Comparison of ENCODE assay signal across 12 cellular contexts in genomic region chr4:74156521-74156920, GRCh38. TPM values are rescaled to one million over a fixed set of nuclear protein-coding genes. Genes with fewer than 3 reads are reported as not detected.
DNase-seq lines count a peak whose midpoint lies in the region; ATAC-seq and TF ChIP-seq lines count a peak whose summit lies in the region.
"Had no signal": no experiment of that assay in that cellular context is flagged by ENCODE, and none has a peak within 500 bp of the region (broad histone marks: within the 10 kb centered on the region; RNA-seq: fewer than 3 reads in every experiment).

No MANE protein-coding gene starts in this region.

- H3K27me3 Mint-ChIP-seq in chondrocyte (ENCODE audit: low read depth) (no peaks in the 10 kb centered on the region), neural progenitor cell (ENCODE audit: insufficient read depth, low read depth) (no peaks in the 10 kb centered on the region)

- TF ChIP-seq CTCF in SK-N-SH (IDR thresholded peaks at IDR 0.05) (no peak), chondrocyte (IDR thresholded peaks at IDR 0.05) (no peak), neural progenitor cell (IDR thresholded peaks at IDR 0.05) (no peak)

- no peaks in the 10 kb centered on the region; the same call in 1 of the 2 replicates for H3K27me3 ChIP-seq in SK-N-SH (ENCODE audit: insufficient read depth)
- H3K27me3 ChIP-seq in MG63 = no peaks in the 10 kb centered on the region
- H3K27me3 ChIP-seq in neural progenitor cell = peaks cover 31% of the 10 kb centered on the region

- H4K20me1 ChIP-seq in SK-N-SH (ENCODE audit: insufficient read depth) = no peaks in the 10 kb centered on the region
- peaks cover 18% of the 10 kb centered on the region for H4K20me1 ChIP-seq in neural progenitor cell (ENCODE audit: low read depth)

- H3K4me3 ChIP-seq in SK-N-SH (ENCODE audit: low read depth in 2 of 2, low read length in 1 of 2) (no peak overlapping the region), MG63 (peak overlapping the region; percentile 57; the same call in 1 of the 2 replicates), neural progenitor cell (no peak overlapping the region)

- POLR2A ChIA-PET in SK-N-SH (lab: Yijun Ruan, JAX) = no interaction called here

- H3K9me2 ChIP-seq in SK-N-SH = peaks cover under 1% of the 10 kb centered on the region; the same call in 1 of the 2 replicates

- peaks cover 11 to 15% of the 10 kb centered on the region in 2 experiments for H3K36me3 ChIP-seq in SK-N-SH (replicated peaks in 1 of 2; ENCODE audit: control insufficient read depth in 1 of 2, insufficient read depth in 2 of 2, low read length in 1 of 2)
- H3K36me3 ChIP-seq in MG63 = peaks cover 4% of the 10 kb centered on the region
- no peaks in the 10 kb centered on the region for H3K36me3 ChIP-seq in neural progenitor cell

- peak overlapping the region; percentile 91; a peak in 3 of 4 replicates for H3K27ac ChIP-seq in SK-N-SH (ENCODE audit: low read depth in 2 of 2, low read length in 1 of 2)
- no peak overlapping the region for H3K27ac ChIP-seq in neural progenitor cell

- H3K4me2 ChIP-seq in SK-N-SH = no peak overlapping the region
- no peak overlapping the region for H3K4me2 ChIP-seq in neural progenitor cell

- H3K4me1 Mint-ChIP-seq in chondrocyte (ENCODE audit: low read depth) (peaks cover 26% of the 10 kb centered on the region), neural progenitor cell (peaks cover 31% of the 10 kb centered on the region)

- H3F3A ChIP-seq in SK-N-SH (replicated peaks; ENCODE audit: insufficient read depth) (peaks cover 8% of the 10 kb centered on the region), neural progenitor cell (ENCODE audit: low read depth) (peaks cover 17% of the 10 kb centered on the region)

- H3K9me3 Mint-ChIP-seq in chondrocyte (ENCODE audit: low read depth) (no peaks in the 10 kb centered on the region), neural progenitor cell (no peaks in the 10 kb centered on the region)
- H3K9me3 Mint-ChIP-seq: activated naive CD4-positive, alpha-beta T cell treated with anti-CD3 and anti-CD28 coated beads, Interleukin-2, amount 10 ng/mL, durations not matched to agents 7 days and 5 days had no signal

- no peak for TF ChIP-seq EP300 in SK-N-SH (IDR thresholded peaks at IDR 0.05; ENCODE audit: borderline replicate concordance in 1 of 2, low read depth in 1 of 2, low read length in 1 of 2)

- H3K27ac Mint-ChIP-seq in chondrocyte (ENCODE audit: unreplicated experiment) (peak overlapping the region; percentile 96), neural progenitor cell (peak overlapping the region; percentile 96)
- H3K27ac Mint-ChIP-seq: activated naive CD4-positive, alpha-beta T cell treated with anti-CD3 and anti-CD28 coated beads, Interleukin-2, amount 10 ng/mL, durations not matched to agents 7 days and 5 days had no signal

- 0 out of 2 replicates have a peak overlapping the region, but pooled peaks have one; percentile 94 for H2AFZ ChIP-seq in SK-N-SH (ENCODE audit: low read depth)
- H2AFZ ChIP-seq in neural progenitor cell (replicated peaks) = no peak overlapping the region

- CTCF ChIA-PET in SK-N-SH (lab: Yijun Ruan, JAX) = interaction anchor here (1.0 kb wide), 1 partner anchor 15 kb away, joined by 3 read pairs; no protein-coding TSS in a partner anchor

- H3K36me3 Mint-ChIP-seq in chondrocyte (ENCODE audit: low read depth) = peaks cover 6% of the 10 kb centered on the region
- H3K36me3 Mint-ChIP-seq in neural progenitor cell = peaks cover 4% of the 10 kb centered on the region

- DNase-seq in SK-N-SH (no peak), MG63 (no peak), chondrocyte (ENCODE audit: low spot score) (no peak), neural progenitor cell (ENCODE audit: low spot score) (no peak), DMS153 (lab: John Stamatoyannopoulos, UW) (no peak), NCI-H446 treated with DMSO at 0.1 percent for 48 hours (lab: John Stamatoyannopoulos, UW) (no peak), NCI-H2081 (lab: John Stamatoyannopoulos, UW) (no peak)
- DNase-seq: 8988T; activated naive CD4-positive, alpha-beta T cell treated with anti-CD3 and anti-CD28 coated beads, Interleukin-2, amount 10 ng/mL, durations not matched to agents 7 days and 5 days; small intestine had no signal

- no peak for TF ChIP-seq RAD21 in SK-N-SH (IDR thresholded peaks at IDR 0.05; ENCODE audit: low read length)

- H3K4me3 Mint-ChIP-seq in chondrocyte (ENCODE audit: unreplicated experiment) (peak overlapping the region; percentile 84), neural progenitor cell (peak overlapping the region; percentile 87)

- WGBS in SK-N-SH (ENCODE audit: low lambda C conversion rate) = 95% methylated on average over 2 of the region's 2 CpGs

- no peaks in the 10 kb centered on the region for H3K9me3 ChIP-seq in SK-N-SH
- no peaks in the 10 kb centered on the region for H3K9me3 ChIP-seq in MG63
- no peaks in the 10 kb centered on the region for H3K9me3 ChIP-seq in neural progenitor cell (ENCODE audit: low read depth)

- H3K79me2 ChIP-seq in SK-N-SH (ENCODE audit: insufficient read depth) = peaks cover 18% of the 10 kb centered on the region
- peaks cover 24% of the 10 kb centered on the region for H3K79me2 ChIP-seq in neural progenitor cell (ENCODE audit: low read depth)

- ATAC-seq in SK-N-SH treated with all-trans-retinoic acid at 6 μM for 48 hours = no peak

- H3K9ac ChIP-seq in SK-N-SH (peak overlapping the region; percentile 80; the same call in 1 of the 2 replicates), neural progenitor cell (no peak overlapping the region)

- H3K4me1 ChIP-seq in SK-N-SH (ENCODE audit: control insufficient read depth in 1 of 2, insufficient read depth in 2 of 2, low read depth in 1 of 2, low read length in 1 of 2) (peaks cover 5 to 7% of the 10 kb centered on the region in 2 experiments; a peak in 3 of 4 replicates), neural progenitor cell (peaks cover 14% of the 10 kb centered on the region)

TF ChIP-seq in SK-N-SH, 30 proteins besides CTCF, POLR2A, EP300 and RAD21:
- TF ChIP-seq NRF1 (IDR thresholded peaks at IDR 0.05; ENCODE audit: low read depth, low read length) = no peak
- no peak for TF ChIP-seq PBX3 (IDR thresholded peaks at IDR 0.05)
- TF ChIP-seq SMC3 (IDR thresholded peaks at IDR 0.05; ENCODE audit: low read depth, low read length) = no peak
- no peak for TF ChIP-seq RCOR1 (IDR thresholded peaks at IDR 0.05; ENCODE audit: low read length)
- no peak for TF ChIP-seq POLR2AphosphoS5 (IDR thresholded peaks at IDR 0.05; ENCODE audit: low read depth, low read length)
- TF ChIP-seq FOXJ3 (CRISPR knock-in tag; IDR thresholded peaks at IDR 0.05) = no peak
- TF ChIP-seq TAF1 (IDR thresholded peaks at IDR 0.05; ENCODE audit: borderline replicate concordance, low read depth, low read length) = no peak

TF ChIP-seq in SK-N-SH treated with all-trans-retinoic acid at 6 μM for 48 hours, 23 proteins besides CTCF, POLR2A, EP300 and RAD21 (continues in another document):
- TF ChIP-seq ISL1 (CRISPR knock-in tag; IDR thresholded peaks at IDR 0.05) = no peak
- no peak for TF ChIP-seq TSHZ2 (CRISPR knock-in tag; IDR thresholded peaks at IDR 0.05)
- no peak for TF ChIP-seq GLIS3 (CRISPR knock-in tag; IDR thresholded peaks at IDR 0.05)
- no peak for TF ChIP-seq ZC3H10 (CRISPR knock-in tag; IDR thresholded peaks at IDR 0.05)
- TF ChIP-seq PPARA (CRISPR knock-in tag; IDR thresholded peaks at IDR 0.05; ENCODE audit: borderline replicate concordance) = no peak

RNA-seq across cellular contexts. Expression of gene MTHFD2L, which starts 1.4 kb away (rescaled TPM):
- 4.8 and 8.2 TPM in 2 replicates for polyA plus RNA-seq in SK-N-SH (2012; rRNA removed)
- 5.9 and 8.4 TPM in 2 replicates for polyA plus RNA-seq in SK-N-SH (2012; cell fraction: cytosol; rRNA removed)
- 4.2 and 11.6 TPM in 2 replicates for polyA plus RNA-seq in SK-N-SH (2012; cell fraction: nucleus; rRNA removed)
- total RNA-seq in MG63 (2014; rRNA removed; shearing (Covaris generic); ENCODE audit: low replicate concordance) = 6.7 and 21.3 TPM in 2 replicates
- 6.6 to 10.6 TPM (median 7.4 TPM) in 3 replicates for total RNA-seq in chondrocyte
- total RNA-seq in neural progenitor cell (ENCODE audit: low replicate concordance) = 10.7 and 22.1 TPM in 2 replicates

RNA-seq across cellular contexts. Expression of gene CXCL2, which starts 57.5 kb away (rescaled TPM):
- 20.9 and 33.7 TPM in 2 replicates for polyA plus RNA-seq in SK-N-SH (2012; rRNA removed)
- polyA plus RNA-seq in SK-N-SH (2012; cell fraction: cytosol; rRNA removed) = 11.6 and 21.0 TPM in 2 replicates
- 125 and 134 TPM in 2 replicates for polyA plus RNA-seq in SK-N-SH (2012; cell fraction: nucleus; rRNA removed)
- not detected in 2 replicates for total RNA-seq in MG63 (2014; rRNA removed; shearing (Covaris generic); ENCODE audit: low replicate concordance)
- total RNA-seq in chondrocyte (0.89 to 8.7 TPM (median 7.9 TPM) in 3 replicates), neural progenitor cell (ENCODE audit: low replicate concordance) (0.15 TPM in 1 of 2 replicates, not detected in the other)
- polyA plus RNA-seq: neural cell had no signal
